In the genomic region with DNA sequence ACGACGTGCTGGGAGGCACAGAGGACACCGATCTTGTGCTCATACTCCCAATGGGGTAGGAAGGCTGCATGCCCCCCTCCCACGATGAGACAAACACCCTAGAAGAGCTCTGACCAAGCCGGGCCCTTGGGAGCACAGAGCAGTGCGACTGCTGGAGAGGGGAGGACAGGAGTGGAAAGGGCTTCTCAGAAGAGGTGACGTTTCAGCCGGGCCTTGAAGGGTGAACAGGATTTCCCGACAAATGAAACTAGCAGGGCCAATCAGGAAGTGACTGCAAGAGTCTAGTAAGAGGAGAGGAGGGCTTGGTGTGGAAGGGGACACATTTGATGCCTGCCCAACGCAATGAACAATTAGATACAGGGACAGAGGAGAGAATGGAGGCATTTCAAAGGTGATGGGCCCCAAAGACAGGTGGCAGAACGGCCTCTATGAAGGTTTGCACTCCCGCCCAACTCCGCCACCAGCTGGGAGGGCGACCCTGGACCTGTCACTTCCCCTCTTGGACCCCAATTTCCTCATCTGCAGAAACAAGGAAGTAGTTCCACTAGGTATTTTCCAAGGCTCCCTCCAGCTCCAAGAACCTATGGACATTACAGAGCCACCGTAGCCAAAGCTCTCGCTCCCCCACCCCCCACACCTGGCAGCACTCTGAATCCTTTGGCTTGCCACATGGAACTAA, we compare ENCODE assay signal across 8 cellular contexts. TPM values are rescaled to one million over a fixed set of nuclear protein-coding genes. Genes with fewer than 3 reads are reported as not detected.
DNase-seq lines count a peak whose midpoint lies in the region; ATAC-seq and TF ChIP-seq lines count a peak whose summit lies in the region.

No MANE protein-coding gene starts in this region.

- peaks cover 9% of the 10 kb centered on the region; the same call in 1 of the 2 replicates for H3K9me1 ChIP-seq in IMR-90 (ENCODE audit: insufficient read depth, low read length)

- H2BK20ac ChIP-seq in IMR-90 (ENCODE audit: low read depth, low read length) = no peak overlapping the region

- H3K14ac ChIP-seq in IMR-90 (replicated peaks; ENCODE audit: low read depth, low read length) = no peak overlapping the region

- no peak overlapping the region for H3K18ac ChIP-seq in IMR-90 (ENCODE audit: low read depth, low read length)

- H2AK9ac ChIP-seq in IMR-90 (replicated peaks; ENCODE audit: low read depth, low read length, poor library complexity) = peak overlapping the region; percentile 31

- no peaks in the 10 kb centered on the region for H3K27me3 ChIP-seq in IMR-90 (ENCODE audit: control insufficient read depth, insufficient read depth, low read length)
- H3K27me3 ChIP-seq in muscle layer of colon (ENCODE audit: control insufficient read depth in 1 of 2, insufficient read depth in 2 of 2, low read length in 2 of 2) = peaks cover 0 to 8% of the 10 kb centered on the region in 2 donors

- POLR2A ChIA-PET in AG04449 (lab: Yijun Ruan, JAX) (interaction anchor here (0.8 to 0.9 kb wide), 2 partner anchors 21 to 404 kb away, joined by 3 read pairs; no protein-coding TSS in a partner anchor), IMR-90 (lab: Charles Lee; ENCODE audit: unreplicated experiment) (no interaction called here)

- ATAC-seq in IMR-90 (ENCODE audit: low read depth) (no peak), HG02885 (IDR thresholded peaks at IDR 0.05; ENCODE audit: poor library complexity, unreplicated experiment) (no peak)
- peak; percentile 3 to 19 for ATAC-seq in activated naive CD4-positive, alpha-beta T cell treated with anti-CD3 and anti-CD28 coated beads, Interleukin-2, amount 50 U/mL, for 72 hours

- TF ChIP-seq RAD21 in IMR-90 (IDR thresholded peaks at IDR 0.05; ENCODE audit: low read length) = no peak

- DNase-seq in AG04449 (ENCODE audit: low read depth, low spot score) = no peak
- DNase-seq in IMR-90 = no peak
- DNase-seq in activated naive CD4-positive, alpha-beta T cell treated with anti-CD3 and anti-CD28 coated beads, Interleukin-2, amount 50 U/mL, for 72 hours (ENCODE audit: low spot score in 2 of 2) = peak in 1 of 2 donors; percentile 41
- DNase-seq in OCI-M2 (lab: John Stamatoyannopoulos, UW; ENCODE audit: unreplicated experiment) = no peak
- no peak for DNase-seq in NCI-H345 treated with DMSO at 0.1 percent for 48 hours (lab: John Stamatoyannopoulos, UW; ENCODE audit: unreplicated experiment)
- DNase-seq in germinal center (ENCODE audit: low spot score) = no peak

- dilution Hi-C loops in IMR-90 (cut with HindIII; ENCODE audit: low sequenced_read_pairs, unreplicated experiment) = no loop called here

- peaks cover 75% of the 10 kb centered on the region for H4K20me1 ChIP-seq in IMR-90 (ENCODE audit: insufficient read depth, low read length)

- H2BK15ac ChIP-seq in IMR-90 (ENCODE audit: low read depth, low read length) = no peak overlapping the region

- CTCF ChIA-PET in AG04449 (lab: Yijun Ruan, JAX) = interaction anchor here (0.8 to 9.0 kb wide), 5 partner anchors 17 to 212 kb away, joined by 3 to 99 read pairs (median 7); a partner anchor contains a TSS
- CTCF ChIA-PET in IMR-90 (lab: Yijun Ruan, JAX) = interaction anchor here (0.9 kb wide), 1 partner anchor 20 kb away, joined by 3 read pairs; no protein-coding TSS in a partner anchor

- H3K56ac ChIP-seq in IMR-90 (ENCODE audit: extremely low read depth, insufficient read depth, low read length) = no peak overlapping the region

- H2BK120ac ChIP-seq in IMR-90 (ENCODE audit: low read depth, low read length) = no peak overlapping the region

- no peak for TF ChIP-seq POLR2A in IMR-90 (IDR thresholded peaks at IDR 0.05; ENCODE audit: low read depth, low read length)

- peaks cover 0 to 15% of the 10 kb centered on the region in 2 experiments; a peak in 2 of 4 replicates for H3K79me1 ChIP-seq in IMR-90 (ENCODE audit: low read depth in 1 of 2, low read length in 2 of 2)

- H3K9me3 ChIP-seq in IMR-90 (ENCODE audit: control insufficient read depth, insufficient read depth, low read length) (no peaks in the 10 kb centered on the region), muscle layer of colon (ENCODE audit: low read length) (no peaks in the 10 kb centered on the region)

- peaks cover 32 to 33% of the 10 kb centered on the region in 2 donors for H3K36me3 Mint-ChIP-seq in activated naive CD4-positive, alpha-beta T cell treated with anti-CD3 and anti-CD28 coated beads, Interleukin-2, amount 50 U/mL, for 72 hours

- no peak overlapping the region for H3K4ac ChIP-seq in IMR-90 (ENCODE audit: low read depth, low read length)

- peak overlapping the region; percentile 8; the same call in 1 of the 2 replicates for H3K4me2 ChIP-seq in IMR-90 (ENCODE audit: low read depth, low read length)

- no peak overlapping the region for H2AK5ac ChIP-seq in IMR-90 (ENCODE audit: low read depth, low read length)

- peak overlapping the region; percentile 88 to 89 for H3K27ac Mint-ChIP-seq in activated naive CD4-positive, alpha-beta T cell treated with anti-CD3 and anti-CD28 coated beads, Interleukin-2, amount 50 U/mL, for 72 hours

- no peak overlapping the region for H4K5ac ChIP-seq in IMR-90 (ENCODE audit: low read depth, low read length)

- no peak overlapping the region for H3K9ac ChIP-seq in IMR-90 (ENCODE audit: low read depth, low read length)
- H3K9ac ChIP-seq in muscle layer of colon (ENCODE audit: low read length) = no peak overlapping the region

- no peak for TF ChIP-seq CTCF in AG04449 (IDR thresholded peaks at IDR 0.05; ENCODE audit: insufficient read depth, low read length, missing control alignments)
- no peak for TF ChIP-seq CTCF in IMR-90 (conservative IDR thresholded peaks at IDR 0.05; ENCODE audit: low read depth, low read length)

- no peak overlapping the region for H2BK5ac ChIP-seq in IMR-90 (ENCODE audit: low read depth, low read length, poor library complexity, severe bottlenecking)

- H3K4me1 ChIP-seq in IMR-90 (ENCODE audit: control insufficient read depth, insufficient read depth, low read length) (peaks cover 18% of the 10 kb centered on the region), muscle layer of colon (ENCODE audit: insufficient read depth, low read length) (peaks cover 31% of the 10 kb centered on the region)

- no peak overlapping the region for H4K91ac ChIP-seq in IMR-90 (ENCODE audit: insufficient read depth, low read depth, low read length)

- no peak overlapping the region for H2AFZ ChIP-seq in IMR-90 (replicated peaks; ENCODE audit: low read length, poor library complexity)

- H3K9me3 Mint-ChIP-seq in activated naive CD4-positive, alpha-beta T cell treated with anti-CD3 and anti-CD28 coated beads, Interleukin-2, amount 50 U/mL, for 72 hours = no peaks in the 10 kb centered on the region

- H3K4me3 ChIP-seq in AG04449 (ENCODE audit: low read depth, low read length) = peak overlapping the region; percentile 3; the same call in 1 of the 2 replicates
- H3K4me3 ChIP-seq in IMR-90 (ENCODE audit: insufficient read depth, low read depth, low read length) = no peak overlapping the region
- no peak overlapping the region for H3K4me3 ChIP-seq in muscle layer of colon (ENCODE audit: low read depth in 1 of 2, low read length in 2 of 2)

- H4K8ac ChIP-seq in IMR-90 (ENCODE audit: low read depth in 2 of 2, low read length in 2 of 2) = no peak overlapping the region

- no TSS peak for BruUV-seq in IMR-90 (replicated peaks; lab: Mats Ljungman, UMichigan)

- 56% methylated on average over 7 of the region's 16 CpGs; no CpG with 5 or more reads in 1 of the 2 experiments for WGBS in IMR-90 (ENCODE audit: extremely low coverage in 2 of 2, insufficient read length in 1 of 2), 2 experiments

- in situ Hi-C loops in IMR-90 (cut with MboI; ENCODE audit: low sequenced_read_pairs) = loop anchor here (10.0 kb wide), 1 partner anchor 203 kb away; a partner anchor contains a TSS

- intact Hi-C loops in IMR-90 (cut with micrococcal nuclease) = no loop called here

- H3K36me3 ChIP-seq in IMR-90 (ENCODE audit: control insufficient read depth, insufficient read depth, low read length) (peaks cover 12% of the 10 kb centered on the region), muscle layer of colon (ENCODE audit: insufficient read depth, low read length) (peaks cover 14% of the 10 kb centered on the region)

- H3K27ac ChIP-seq in IMR-90 (ENCODE audit: insufficient read depth, low read length) (peak overlapping the region; percentile 4; the same call in 1 of the 2 replicates), muscle layer of colon (ENCODE audit: low read depth, low read length) (peak overlapping the region; percentile 85)

- H3K23ac ChIP-seq in IMR-90 (ENCODE audit: low read depth, low read length) = peak overlapping the region; percentile 33; the same call in 1 of the 2 replicates

RNA-seq across cellular contexts. Expression of a gene that starts 3.9 kb away (rescaled TPM):
- 3.2 and 4.4 TPM in 2 replicates for total RNA-seq in IMR-90 (2012; rRNA removed)
- polyA plus RNA-seq in IMR-90 (2012; rRNA removed) = 17.6 and 19.0 TPM in 2 replicates
- 12.9 and 16.8 TPM in 2 replicates for polyA plus RNA-seq in IMR-90 (2012; cell fraction: cytosol; rRNA removed)
- 21.4 and 46.2 TPM in 2 replicates for polyA plus RNA-seq in IMR-90 (2012; cell fraction: nucleus; rRNA removed; ENCODE audit: low replicate concordance)
- 100 to 1,000 TPM in 1 of 2 donors, 10 to 100 TPM in 1; 95.9 to 102 TPM for total RNA-seq in activated naive CD4-positive, alpha-beta T cell treated with anti-CD3 and anti-CD28 coated beads, Interleukin-2, amount 50 U/mL, for 72 hours

RNA-seq across cellular contexts. Expression of a gene that starts 4.9 kb away (rescaled TPM):
- total RNA-seq in IMR-90 (2012; rRNA removed) = 2.8 and 3.4 TPM in 2 replicates
- 6.2 and 6.3 TPM in 2 replicates for polyA plus RNA-seq in IMR-90 (2012; rRNA removed)
- 4.8 and 12.1 TPM in 2 replicates for polyA plus RNA-seq in IMR-90 (2012; cell fraction: cytosol; rRNA removed)
- polyA plus RNA-seq in IMR-90 (2012; cell fraction: nucleus; rRNA removed; ENCODE audit: low replicate concordance) = 3.3 and 9.5 TPM in 2 replicates
- total RNA-seq in activated naive CD4-positive, alpha-beta T cell treated with anti-CD3 and anti-CD28 coated beads, Interleukin-2, amount 50 U/mL, for 72 hours = 1 to 10 TPM; 5.1 to 6.4 TPM

RNA-seq across cellular contexts. Expression of a gene that starts 23.2 kb away (rescaled TPM):
- total RNA-seq in IMR-90 (2012; rRNA removed) = 0.18 TPM in 1 of 2 replicates, not detected in the other
- 0.10 and 0.15 TPM in 2 replicates for polyA plus RNA-seq in IMR-90 (2012; rRNA removed)
- polyA plus RNA-seq in IMR-90 (2012; cell fraction: cytosol; rRNA removed) = 0.13 TPM in 1 of 2 replicates, not detected in the other
- 0.35 and 0.52 TPM in 2 replicates for polyA plus RNA-seq in IMR-90 (2012; cell fraction: nucleus; rRNA removed; ENCODE audit: low replicate concordance)
- total RNA-seq in activated naive CD4-positive, alpha-beta T cell treated with anti-CD3 and anti-CD28 coated beads, Interleukin-2, amount 50 U/mL, for 72 hours = 10 to 100 TPM; 14.8 to 16.1 TPM

RNA-seq across cellular contexts. Expression of a gene that starts 32.8 kb away (rescaled TPM):
- 98.6 and 118 TPM in 2 replicates for total RNA-seq in IMR-90 (2012; rRNA removed)
- 150 and 172 TPM in 2 replicates for polyA plus RNA-seq in IMR-90 (2012; rRNA removed)
- 86.7 and 192 TPM in 2 replicates for polyA plus RNA-seq in IMR-90 (2012; cell fraction: cytosol; rRNA removed)
- polyA plus RNA-seq in IMR-90 (2012; cell fraction: nucleus; rRNA removed; ENCODE audit: low replicate concordance) = 176 and 320 TPM in 2 replicates
- total RNA-seq in activated naive CD4-positive, alpha-beta T cell treated with anti-CD3 and anti-CD28 coated beads, Interleukin-2, amount 50 U/mL, for 72 hours = 100 to 1,000 TPM in 1 of 2 donors, 10 to 100 TPM in 1; 97.9 to 129 TPM

RNA-seq across cellular contexts. Expression of a gene that starts 41.6 kb away (rescaled TPM):
- total RNA-seq in IMR-90 (2012; rRNA removed) = 0.18 and 0.28 TPM in 2 replicates
- 0.72 and 0.79 TPM in 2 replicates for polyA plus RNA-seq in IMR-90 (2012; rRNA removed)
- 0.11 and 0.22 TPM in 2 replicates for polyA plus RNA-seq in IMR-90 (2012; cell fraction: cytosol; rRNA removed)
- 3.0 and 7.9 TPM in 2 replicates for polyA plus RNA-seq in IMR-90 (2012; cell fraction: nucleus; rRNA removed; ENCODE audit: low replicate concordance)
- total RNA-seq in activated naive CD4-positive, alpha-beta T cell treated with anti-CD3 and anti-CD28 coated beads, Interleukin-2, amount 50 U/mL, for 72 hours = 100 to 1,000 TPM in 1 of 2 donors, 10 to 100 TPM in 1; 90.0 to 138 TPM

Comparison
In these comparisons a context has a peak if more than half of its experiments do, and no peak if none do; other contexts are left out.
1. ATAC-seq: peak in activated naive CD4-positive, alpha-beta T cell treated with anti-CD3 and anti-CD28 coated beads, Interleukin-2, amount 50 U/mL, for 72 hours (2 of 2); none in IMR-90 (single experiment) and HG02885 (single experiment).
2. RNA of a gene that starts 3.9 kb away (total RNA-seq): 95.9 to 102 TPM in activated naive CD4-positive, alpha-beta T cell treated with anti-CD3 and anti-CD28 coated beads, Interleukin-2, amount 50 U/mL, for 72 hours; 3.2 to 4.4 TPM in IMR-90; every median in the first group is over 10 times any median in the second.
3. RNA of a gene that starts 23.2 kb away (total RNA-seq): 14.8 to 16.1 TPM in activated naive CD4-positive, alpha-beta T cell treated with anti-CD3 and anti-CD28 coated beads, Interleukin-2, amount 50 U/mL, for 72 hours; 0.18 TPM in IMR-90; every median in the first group is over 10 times any median in the second.